Comparison of ENCODE assay signal across 17 cellular contexts in genomic region chr12:124451637-124452243, GRCh38.
DNase-seq lines count a peak whose midpoint lies in the region; ATAC-seq and TF ChIP-seq lines count a peak whose summit lies in the region.
"Had no signal": no experiment of that assay in that cellular context is flagged by ENCODE, and none has a peak within 500 bp of the region (broad histone marks: within the 10 kb centered on the region; RNA-seq: fewer than 3 reads in every experiment).

No MANE protein-coding gene starts in this region.

- peaks cover 0 to 50% (median 36%) of the 10 kb centered on the region in 4 donors for H3K36me3 ChIP-seq in upper lobe of left lung

- peak overlapping the region; percentile 30 for H3K4me3 Mint-ChIP-seq in activated naive CD8-positive, alpha-beta T cell
- no peak overlapping the region for H3K4me3 Mint-ChIP-seq in activated naive CD8-positive, alpha-beta T cell treated with anti-CD3 and anti-CD28 coated beads for 36 hours
- H3K4me3 Mint-ChIP-seq in immature natural killer cell = peak overlapping the region; percentile 67 to 80 (median 76)
- H3K4me3 Mint-ChIP-seq: mesothelial cell of epicardium had no signal

- no peaks in the 10 kb centered on the region for H3K9me3 ChIP-seq in upper lobe of left lung
- H3K9me3 ChIP-seq: SJCRH30 had no signal

- no peaks in the 10 kb centered on the region for H3K27me3 Mint-ChIP-seq in activated naive CD8-positive, alpha-beta T cell
- no peaks in the 10 kb centered on the region for H3K27me3 Mint-ChIP-seq in activated naive CD8-positive, alpha-beta T cell treated with anti-CD3 and anti-CD28 coated beads for 36 hours
- peaks cover 12 to 18% (median 17%) of the 10 kb centered on the region in 3 donors for H3K27me3 Mint-ChIP-seq in immature natural killer cell (ENCODE audit: low read depth in 3 of 3)

- DNase-seq in activated naive CD8-positive, alpha-beta T cell treated with anti-CD3 and anti-CD28 coated beads for 36 hours = no peak
- peak; percentile 16 for DNase-seq in NCI-H82 treated with DMSO at 0.1 percent for 48 hours (lab: John Stamatoyannopoulos, UW; ENCODE audit: unreplicated experiment)
- no peak for DNase-seq in immature natural killer cell
- no peak for DNase-seq in upper lobe of left lung
- DNase-seq in DMS114 treated with DMSO at 0.1 percent for 48 hours (lab: John Stamatoyannopoulos, UW; ENCODE audit: unreplicated experiment) = no peak
- DNase-seq in ecto neural progenitor cell (ENCODE audit: low spot score) = no peak
- DNase-seq in H4 (ENCODE audit: low spot score) = no peak
- DNase-seq: KBM-7; NCI-H1105; NCI-H226; occipital lobe; SJCRH30; stimulated activated naive CD4-positive, alpha-beta T cell treated with Interleukin-2 at 50 U/mL for 16 hours had no signal

- no peaks in the 10 kb centered on the region for H3K9me3 Mint-ChIP-seq in activated naive CD8-positive, alpha-beta T cell (ENCODE audit: low read depth)
- no peaks in the 10 kb centered on the region for H3K9me3 Mint-ChIP-seq in activated naive CD8-positive, alpha-beta T cell treated with anti-CD3 and anti-CD28 coated beads for 36 hours
- H3K9me3 Mint-ChIP-seq in immature natural killer cell = no peaks in the 10 kb centered on the region
- H3K9me3 Mint-ChIP-seq: mesothelial cell of epicardium had no signal

- no peaks in the 10 kb centered on the region for H3K27me3 ChIP-seq in upper lobe of left lung
- H3K27me3 ChIP-seq: SJCRH30 had no signal

- peaks cover 47 to 60% (median 51%) of the 10 kb centered on the region in 4 donors for H3K4me1 ChIP-seq in upper lobe of left lung

- ATAC-seq in upper lobe of left lung (ENCODE audit: low FRiP score in 2 of 2) = no peak
- ATAC-seq: esophagus mucosa had no signal

- H3K36me3 Mint-ChIP-seq in activated naive CD8-positive, alpha-beta T cell = peaks cover 5% of the 10 kb centered on the region
- H3K36me3 Mint-ChIP-seq in activated naive CD8-positive, alpha-beta T cell treated with anti-CD3 and anti-CD28 coated beads for 36 hours = peaks cover 11% of the 10 kb centered on the region
- peaks cover 5 to 14% (median 6%) of the 10 kb centered on the region in 3 donors for H3K36me3 Mint-ChIP-seq in immature natural killer cell

- H3K27ac ChIP-seq in upper lobe of left lung = peak overlapping the region in 3 of 4 donors; percentile 80 to 87 (median 81)
- H3K27ac ChIP-seq: SJCRH30 had no signal

- 82 to 89% methylated on average over 9 to 12 of the region's 12 CpGs for WGBS in upper lobe of left lung, 2 donors

- peaks cover 53% of the 10 kb centered on the region for H3K4me1 Mint-ChIP-seq in activated naive CD8-positive, alpha-beta T cell (ENCODE audit: low read depth)
- peaks cover 35% of the 10 kb centered on the region for H3K4me1 Mint-ChIP-seq in activated naive CD8-positive, alpha-beta T cell treated with anti-CD3 and anti-CD28 coated beads for 36 hours
- H3K4me1 Mint-ChIP-seq in immature natural killer cell = peaks cover 77% of the 10 kb centered on the region in 2 donors

- TF ChIP-seq CTCF in upper lobe of left lung (IDR thresholded peaks at IDR 0.05) = no peak

- no peak for TF ChIP-seq EP300 in upper lobe of left lung (IDR thresholded peaks at IDR 0.05)

- TF ChIP-seq POLR2A in upper lobe of left lung (IDR thresholded peaks at IDR 0.05) = no peak

- no peak overlapping the region for H3K4me3 ChIP-seq in upper lobe of left lung
- H3K4me3 ChIP-seq: SJCRH30, skin epidermis had no signal

- peak overlapping the region; percentile 16 for H3K27ac Mint-ChIP-seq in activated naive CD8-positive, alpha-beta T cell
- no peak overlapping the region for H3K27ac Mint-ChIP-seq in activated naive CD8-positive, alpha-beta T cell treated with anti-CD3 and anti-CD28 coated beads for 36 hours
- H3K27ac Mint-ChIP-seq in immature natural killer cell = peak overlapping the region; percentile 81 to 94 (median 90)
- H3K27ac Mint-ChIP-seq: mesothelial cell of epicardium had no signal
